22 cellular contexts compared by ENCODE assay signal in genomic region chr6:15484115-15484514, GRCh38.
DNase-seq lines count a peak whose midpoint lies in the region; ATAC-seq and TF ChIP-seq lines count a peak whose summit lies in the region.
"Had no signal": no experiment of that assay in that cellular context is flagged by ENCODE, and none has a peak within 500 bp of the region (broad histone marks: within the 10 kb centered on the region; RNA-seq: fewer than 3 reads in every experiment).

No MANE protein-coding gene starts in this region.

- in situ Hi-C loops in G401 (cut with HindIII; ENCODE audit: low sequenced_read_pairs), result no loop called here

- ATAC-seq in activated T-helper 17 cell treated with anti-CD3 and anti-CD28 coated beads, Interleukin-2, amount 50 U/mL, for 72 hours (replicated peaks), result no peak
- no peak for ATAC-seq in GM18873 (IDR thresholded peaks at IDR 0.05; ENCODE audit: low FRiP score, unreplicated experiment)
- ATAC-seq: gastroesophageal sphincter had no signal

- TF ChIP-seq CTCF in nephron (IDR thresholded peaks at IDR 0.05; ENCODE audit: unreplicated experiment in 3 of 3), result no peak

- peak overlapping the region; percentile 67 for H3K27ac Mint-ChIP-seq in activated T-helper 17 cell treated with anti-CD3 and anti-CD28 coated beads, Interleukin-2, amount 50 U/mL, for 72 hours
- peak overlapping the region in 2 of 3 experiments; percentile 60 to 69 for H3K27ac Mint-ChIP-seq in nephron
- H3K27ac Mint-ChIP-seq: neural progenitor cell; T-helper 2 cell treated with Interferon-gamma antibody and Interleukin-4, amounts not matched to agents 5 μg/mL and 100 μg/mL, for 36 hours had no signal

- peaks cover 40% of the 10 kb centered on the region for H3K4me1 Mint-ChIP-seq in activated T-helper 17 cell treated with anti-CD3 and anti-CD28 coated beads, Interleukin-2, amount 50 U/mL, for 72 hours
- H3K4me1 Mint-ChIP-seq in nephron, result peaks cover 41% of the 10 kb centered on the region

- H3K4me3 Mint-ChIP-seq in activated T-helper 17 cell treated with anti-CD3 and anti-CD28 coated beads, Interleukin-2, amount 50 U/mL, for 72 hours, result no peak overlapping the region
- H3K4me3 Mint-ChIP-seq in nephron, result no peak overlapping the region
- H3K4me3 Mint-ChIP-seq: CD4-positive, alpha-beta memory T cell; neural progenitor cell; T-helper 2 cell treated with Interferon-gamma antibody and Interleukin-4, amounts not matched to agents 5 μg/mL and 100 μg/mL, for 36 hours had no signal

- DNase-seq in NCI-H1092 treated with DMSO at 0.1 percent for 48 hours (lab: John Stamatoyannopoulos, UW) (peak; percentile 33), NCI-H1092 (lab: John Stamatoyannopoulos, UW) (no peak), G401 (ENCODE audit: low spot score) (peak; percentile 79), anterior cingulate cortex (lab: John Stamatoyannopoulos, UW) (no peak), iPS-NIHi7 (ENCODE audit: extremely low spot score) (no peak)
- DNase-seq: activated CD8-positive, alpha-beta memory T cell treated with anti-CD3 and anti-CD28 coated beads, Interleukin-2, amount 50 U/mL, for 48 hours; activated effector memory CD4-positive, alpha-beta T cell treated with anti-CD3 and anti-CD28 coated beads, Interleukin-2, amount 50 U/mL, for 16 hours; amniotic stem cell; CD4-positive, alpha-beta memory T cell; DMS53; GF-D8; hypothalamus; NCI-H1694 treated with DMSO at 0.1 percent for 48 hours; NCI-H2227 treated with DMSO at 0.1 percent for 48 hours; posterior cingulate gyrus; upper lobe of left lung had no signal

- H3K9me3 Mint-ChIP-seq in activated T-helper 17 cell treated with anti-CD3 and anti-CD28 coated beads, Interleukin-2, amount 50 U/mL, for 72 hours, result no peaks in the 10 kb centered on the region
- H3K9me3 Mint-ChIP-seq in nephron, result no peaks in the 10 kb centered on the region
- H3K9me3 Mint-ChIP-seq: CD4-positive, alpha-beta memory T cell; neural progenitor cell; T-helper 2 cell treated with Interferon-gamma antibody and Interleukin-4, amounts not matched to agents 5 μg/mL and 100 μg/mL, for 36 hours had no signal

- no peaks in the 10 kb centered on the region for H3K27me3 Mint-ChIP-seq in activated T-helper 17 cell treated with anti-CD3 and anti-CD28 coated beads, Interleukin-2, amount 50 U/mL, for 72 hours
- no peaks in the 10 kb centered on the region for H3K27me3 Mint-ChIP-seq in nephron (ENCODE audit: low read depth)
- H3K27me3 Mint-ChIP-seq: CD4-positive, alpha-beta memory T cell had no signal

- peaks cover 65% of the 10 kb centered on the region for H3K36me3 Mint-ChIP-seq in activated T-helper 17 cell treated with anti-CD3 and anti-CD28 coated beads, Interleukin-2, amount 50 U/mL, for 72 hours (ENCODE audit: low read depth)
- H3K36me3 Mint-ChIP-seq in nephron (ENCODE audit: low read depth), result peaks cover 23% of the 10 kb centered on the region

Comparison
In these comparisons a context has a peak if more than half of its experiments do, and no peak if none do; other contexts are left out.
1. DNase-seq: peak in NCI-H1092 treated with DMSO at 0.1 percent for 48 hours (single experiment) and G401 (single experiment); none in NCI-H1092 (single experiment), anterior cingulate cortex (0 of 58) and iPS-NIHi7 (single experiment).